ENCODE assay signal across 17 cellular contexts in genomic region chr7:139915301-139915863, GRCh38.
DNase-seq lines count a peak whose midpoint lies in the region; ATAC-seq, FAIRE-seq and TF ChIP-seq lines count a peak whose summit lies in the region.
"Had no signal": no experiment of that assay in that cellular context is flagged by ENCODE, and none has a peak within 500 bp of the region (broad histone marks: within the 10 kb centered on the region; RNA-seq: fewer than 3 reads in every experiment).

No MANE protein-coding gene starts in this region.

- H4K20me1 ChIP-seq in OCI-LY7 (ENCODE audit: insufficient read depth, low read length) = no peaks in the 10 kb centered on the region
- no peaks in the 10 kb centered on the region for H4K20me1 ChIP-seq in endothelial cell of umbilical vein (replicated peaks; ENCODE audit: control insufficient read depth, extremely low read depth, insufficient read depth, low read length)

- H2AFZ ChIP-seq in OCI-LY7 (ENCODE audit: low read length) (no peak overlapping the region), endothelial cell of umbilical vein (ENCODE audit: low read depth, low read length) (no peak overlapping the region)

- H3K9me1 ChIP-seq in endothelial cell of umbilical vein (replicated peaks; ENCODE audit: control insufficient read depth, extremely low read depth, insufficient read depth, low read length) = no peaks in the 10 kb centered on the region

- no peaks in the 10 kb centered on the region for H3K9me2 ChIP-seq in OCI-LY7 (ENCODE audit: insufficient read depth, low read length)

- H3K4me2 ChIP-seq in OCI-LY7 (ENCODE audit: low read length) (peak overlapping the region; percentile 81), endothelial cell of umbilical vein (ENCODE audit: insufficient read depth, low read length) (no peak overlapping the region)

- FAIRE-seq in endothelial cell of umbilical vein (lab: Jason Lieb, UNC) = no peak

- TF ChIP-seq CTCF in CD14-positive monocyte (IDR thresholded peaks at IDR 0.05) (no peak), OCI-LY7 (conservative IDR thresholded peaks at IDR 0.05; ENCODE audit: low read length) (no peak), endothelial cell of umbilical vein (IDR thresholded peaks at IDR 0.05; ENCODE audit: extremely low read depth in 1 of 2, insufficient read depth in 1 of 2, low read depth in 1 of 2, low read length in 2 of 2) (no peak), nephron (IDR thresholded peaks at IDR 0.05; ENCODE audit: unreplicated experiment in 3 of 3) (no peak), adrenal gland (IDR thresholded peaks at IDR 0.05) (no peak)

- H3K9ac ChIP-seq in endothelial cell of umbilical vein (replicated peaks; ENCODE audit: extremely low read depth, insufficient read depth, low read length) = no peak overlapping the region

- H3K9me3 ChIP-seq in OCI-LY7 (ENCODE audit: low read length) (no peaks in the 10 kb centered on the region), endothelial cell of umbilical vein (replicated peaks; ENCODE audit: control insufficient read depth, insufficient read depth, low read length) (no peaks in the 10 kb centered on the region), adrenal gland (replicated peaks in 1 of 3) (no peaks in the 10 kb centered on the region)
- H3K9me3 ChIP-seq: gastroesophageal sphincter, HAP-1, left lung, thyroid gland had no signal

- dilution Hi-C loops in endothelial cell of umbilical vein (cut with MboI; ENCODE audit: extremely low pct_ligation_motif_present, low sequenced_read_pairs) = no loop called here

- ATAC-seq in HG03520 (IDR thresholded peaks at IDR 0.05; ENCODE audit: unreplicated experiment) = no peak

- no peak overlapping the region for H3K4me3 Mint-ChIP-seq in CD14-positive monocyte
- no peak overlapping the region for H3K4me3 Mint-ChIP-seq in nephron
- H3K4me3 Mint-ChIP-seq: CD4-positive, alpha-beta T cell; central memory CD8-positive, alpha-beta T cell had no signal

- H3K27me3 ChIP-seq in endothelial cell of umbilical vein (ENCODE audit: control insufficient read depth in 2 of 2, insufficient read depth in 2 of 2, low read length in 2 of 2) = no peaks in the 10 kb centered on the region
- H3K27me3 ChIP-seq in adrenal gland = no peaks in the 10 kb centered on the region
- H3K27me3 ChIP-seq: gastroesophageal sphincter, left lung, thyroid gland had no signal

- POLR2A ChIA-PET in OCI-LY7 (lab: Charles Lee) (interaction anchor here (0.8 to 4.3 kb wide), 4 partner anchors 11 to 55 kb away, joined by 3 to 22 read pairs (median 6); no protein-coding TSS in a partner anchor), endothelial cell of umbilical vein (lab: Charles Lee) (no interaction called here)

- CTCF ChIA-PET in OCI-LY7 (lab: Charles Lee; ENCODE audit: unreplicated experiment) = interaction anchor here (1.5 kb wide), 1 partner anchor 14 kb away, joined by 4 read pairs; no protein-coding TSS in a partner anchor
- CTCF ChIA-PET in endothelial cell of umbilical vein (lab: Charles Lee) = interaction anchor here (0.6 to 1.5 kb wide), 4 partner anchors 14 to 270 kb away, joined by 3 to 5 read pairs (median 3); no protein-coding TSS in a partner anchor

- H3K4me1 ChIP-seq in OCI-LY7 (ENCODE audit: insufficient read depth, low read length, poor library complexity, severe bottlenecking) = peaks cover 74% of the 10 kb centered on the region
- peaks cover 30% of the 10 kb centered on the region for H3K4me1 ChIP-seq in endothelial cell of umbilical vein (ENCODE audit: control insufficient read depth, extremely low read depth, insufficient read depth, low read length)
- peaks cover 15 to 19% of the 10 kb centered on the region in 2 donors for H3K4me1 ChIP-seq in adrenal gland (replicated peaks in 1 of 2)

- TF ChIP-seq POLR2A in endothelial cell of umbilical vein (IDR thresholded peaks at IDR 0.05; ENCODE audit: low read depth, low read length) (no peak), adrenal gland (IDR thresholded peaks at IDR 0.05) (no peak)

- peak overlapping the region in 6 of 7 donors; percentile 79 to 94 (median 88) for H3K27ac Mint-ChIP-seq in CD14-positive monocyte
- H3K27ac Mint-ChIP-seq in nephron = peak overlapping the region; percentile 13 to 43 (median 16)
- H3K27ac Mint-ChIP-seq: CD4-positive, alpha-beta T cell; progenitor cell of endocrine pancreas had no signal

- H3K36me3 Mint-ChIP-seq in CD14-positive monocyte (peaks cover 86 to 98% of the 10 kb centered on the region in 2 donors), nephron (ENCODE audit: low read depth) (peaks cover 6% of the 10 kb centered on the region)

- H3K4me1 Mint-ChIP-seq in CD14-positive monocyte (peaks cover 29% of the 10 kb centered on the region), nephron (peaks cover 32% of the 10 kb centered on the region)

- no peaks in the 10 kb centered on the region for H3K79me2 ChIP-seq in OCI-LY7 (ENCODE audit: insufficient read depth, low read depth, low read length)
- no peaks in the 10 kb centered on the region for H3K79me2 ChIP-seq in endothelial cell of umbilical vein (ENCODE audit: control insufficient read depth, insufficient read depth, low read length)

- H3K27me3 Mint-ChIP-seq in CD14-positive monocyte (ENCODE audit: low read depth in 3 of 3) (peaks cover 0 to 2% (median 0%) of the 10 kb centered on the region in 3 donors), nephron (ENCODE audit: low read depth) (peaks cover 5% of the 10 kb centered on the region)
- H3K27me3 Mint-ChIP-seq: CD4-positive, alpha-beta T cell; progenitor cell of endocrine pancreas had no signal

- H3K27ac ChIP-seq in OCI-LY7 (ENCODE audit: low read depth, low read length, poor library complexity, severe bottlenecking) = peak overlapping the region; percentile 97
- peak overlapping the region; percentile 72 for H3K27ac ChIP-seq in endothelial cell of umbilical vein (ENCODE audit: insufficient read depth, low read depth, low read length)
- peak overlapping the region in 1 of 5 donors; percentile 87 for H3K27ac ChIP-seq in adrenal gland

- WGBS in adrenal gland, 4 donors = 85 to 91% (median 87%) methylated on average over 10 of the region's 10 CpGs

- DNase-seq in CD14-positive monocyte (ENCODE audit: low spot score) (no peak), OCI-LY7 (ENCODE audit: low spot score) (no peak), endothelial cell of umbilical vein (ENCODE audit: low read depth, low spot score) (no peak), occipital lobe (lab: John Stamatoyannopoulos, UW) (no peak), iPS-NIHi11 (ENCODE audit: low spot score) (no peak), adrenal gland (no peak)
- DNase-seq: CD4-positive, alpha-beta T cell; KBM-7; left lung; NCI-H345; thyroid gland had no signal

- H3K4me3 ChIP-seq in OCI-LY7 (ENCODE audit: low read depth, low read length, poor library complexity, severe bottlenecking) (peak overlapping the region; percentile 60), endothelial cell of umbilical vein (replicated peaks in 1 of 3; ENCODE audit: insufficient read depth in 1 of 3, low read depth in 1 of 3, low read length in 3 of 3) (no peak overlapping the region), adrenal gland (no peak overlapping the region)
- H3K4me3 ChIP-seq: gastroesophageal sphincter, HAP-1, left lung, thyroid gland had no signal

- H3K9me3 Mint-ChIP-seq in CD14-positive monocyte (peaks cover 0 to 2% (median 0%) of the 10 kb centered on the region in 7 donors), nephron (no peaks in the 10 kb centered on the region)
- H3K9me3 Mint-ChIP-seq: CD4-positive, alpha-beta T cell; central memory CD8-positive, alpha-beta T cell had no signal

- intact Hi-C loops in CD14-positive monocyte (cut with micrococcal nuclease) (loop anchor here in 1 of 2 donors (5.0 to 10.0 kb wide), 3 partner anchors 63 to 241 kb away; partner anchors contain the start of gene HIPK2), OCI-LY7 (cut with micrococcal nuclease; ENCODE audit: unreplicated experiment) (loop anchor here (10.0 kb wide), 1 partner anchor 759 kb away; the partner anchor contains the start of gene ADCK2), endothelial cell of umbilical vein (cut with micrococcal nuclease) (no loop called here), adrenal gland (cut with DNase I) (no loop called here)

- BruUV-seq in OCI-LY7 (replicated peaks; lab: Mats Ljungman, UMichigan) (no TSS peak), endothelial cell of umbilical vein (replicated peaks; lab: Mats Ljungman, UMichigan) (no TSS peak)

- no peaks in the 10 kb centered on the region for H3K36me3 ChIP-seq in OCI-LY7 (ENCODE audit: insufficient read depth, low read length)
- H3K36me3 ChIP-seq in endothelial cell of umbilical vein (ENCODE audit: control insufficient read depth in 2 of 2, extremely low read depth in 1 of 2, insufficient read depth in 2 of 2, low read length in 2 of 2) = no peaks in the 10 kb centered on the region
- H3K36me3 ChIP-seq in adrenal gland (replicated peaks in 1 of 2) = no peaks in the 10 kb centered on the region
- H3K36me3 ChIP-seq: gastroesophageal sphincter, HAP-1, thyroid gland had no signal

TF ChIP-seq in endothelial cell of umbilical vein, 7 proteins besides CTCF, POLR2A, EP300 and RAD21:
- TF ChIP-seq MYC (IDR thresholded peaks at IDR 0.05; ENCODE audit: low read depth, low read length) (no peak), GATA2 (IDR thresholded peaks at IDR 0.05; ENCODE audit: insufficient read depth, insufficient read length, low read depth, low read length) (no peak), FOS (IDR thresholded peaks at IDR 0.05; ENCODE audit: borderline replicate concordance, insufficient read depth, low read length) (no peak), POLR2AphosphoS5 (IDR thresholded peaks at IDR 0.05; ENCODE audit: insufficient read depth, low read depth, low read length) (no peak), EZH2 (IDR thresholded peaks at IDR 0.05; ENCODE audit: borderline replicate concordance, low read depth, low read length, severe bottlenecking) (no peak), JUN (IDR thresholded peaks at IDR 0.05; ENCODE audit: borderline replicate concordance, insufficient read depth, insufficient read length, low read depth) (no peak)
- TF ChIP-seq, protein P1, sequence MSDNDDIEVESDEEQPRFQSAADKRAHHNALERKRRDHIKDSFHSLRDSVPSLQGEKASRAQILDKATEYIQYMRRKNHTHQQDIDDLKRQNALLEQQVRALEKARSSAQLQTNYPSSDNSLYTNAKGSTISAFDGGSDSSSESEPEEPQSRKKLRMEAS (IDR thresholded peaks at IDR 0.05; ENCODE audit: insufficient read depth, insufficient read length) = no peak
TF ChIP-seq in endothelial cell of umbilical vein: peak in this region for 0.
